Comparison of ENCODE assay signal across 13 cellular contexts in the genomic region with DNA sequence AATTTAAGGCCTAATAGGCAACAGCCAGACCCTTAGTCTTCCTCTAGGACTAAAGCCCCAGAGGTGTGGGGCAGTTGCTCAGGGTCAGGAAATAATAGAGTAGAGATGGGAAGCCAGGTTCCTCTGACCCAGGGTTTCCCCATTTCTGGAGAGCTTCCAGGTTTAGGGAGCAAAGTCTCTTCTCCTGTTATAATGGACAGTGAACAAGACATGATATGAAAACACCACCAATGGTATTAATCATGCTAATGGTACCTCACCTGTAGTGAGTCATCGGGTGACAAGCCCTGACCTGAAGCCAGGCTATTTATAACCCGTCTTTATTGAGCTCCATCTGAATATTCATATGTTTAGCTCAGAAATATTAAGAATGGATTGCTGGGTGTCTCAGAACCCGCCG. TPM values are rescaled to one million over a fixed set of nuclear protein-coding genes. Genes with fewer than 3 reads are reported as not detected.
DNase-seq lines count a peak whose midpoint lies in the region; ATAC-seq and TF ChIP-seq lines count a peak whose summit lies in the region.
"Had no signal": no experiment of that assay in that cellular context is flagged by ENCODE, and none has a peak within 500 bp of the region (broad histone marks: within the 10 kb centered on the region; RNA-seq: fewer than 3 reads in every experiment).

No MANE protein-coding gene starts in this region.

- H3K4me1 ChIP-seq in GM23338 (ENCODE audit: insufficient read depth) = peaks cover 8% of the 10 kb centered on the region; the same call in 1 of the 2 replicates
- peaks cover 10% of the 10 kb centered on the region for H3K4me1 ChIP-seq in PC-3 (ENCODE audit: insufficient read depth, low read length)
- H3K4me1 ChIP-seq in hepatocyte (ENCODE audit: insufficient read depth) = peaks cover 11% of the 10 kb centered on the region
- peaks cover 40 to 52% of the 10 kb centered on the region in 2 donors for H3K4me1 ChIP-seq in gastrocnemius medialis
- peaks cover 4 to 41% of the 10 kb centered on the region in 2 donors for H3K4me1 ChIP-seq in left lung

- no TSS peak for BruUV-seq in PC-3 (replicated peaks; lab: Mats Ljungman, UMichigan)

- no peaks in the 10 kb centered on the region for H3K9me3 ChIP-seq in PC-3 (ENCODE audit: low read length)
- H3K9me3 ChIP-seq in hepatocyte (ENCODE audit: low read depth) = no peaks in the 10 kb centered on the region
- no peaks in the 10 kb centered on the region for H3K9me3 ChIP-seq in gastrocnemius medialis
- H3K9me3 ChIP-seq in left lung = no peaks in the 10 kb centered on the region
- H3K9me3 ChIP-seq: right atrium auricular region had no signal

- no peak overlapping the region for H3K9ac ChIP-seq in PC-3 (ENCODE audit: low read length)
- H3K9ac ChIP-seq: KMS-11 had no signal

- H3K4me3 ChIP-seq in GM23338 (no peak overlapping the region), PC-3 (ENCODE audit: low read length) (no peak overlapping the region), hepatocyte (no peak overlapping the region), gastrocnemius medialis (no peak overlapping the region), left lung (no peak overlapping the region)
- H3K4me3 ChIP-seq: right atrium auricular region had no signal

- no peaks in the 10 kb centered on the region; the same call in 2 of the 3 replicates for H3K9me3 Mint-ChIP-seq in GM23338
- H3K9me3 Mint-ChIP-seq: CD8-positive, alpha-beta memory T cell had no signal

- TF ChIP-seq CTCF in GM23338 (conservative IDR thresholded peaks at IDR 0.05; ENCODE audit: low read depth in 2 of 2) = no peak
- TF ChIP-seq CTCF in PC-3 (conservative IDR thresholded peaks at IDR 0.05; ENCODE audit: low read depth, low read length) = no peak
- no peak for TF ChIP-seq CTCF in hepatocyte (IDR thresholded peaks at IDR 0.05; ENCODE audit: poor library complexity)
- no peak for TF ChIP-seq CTCF in gastrocnemius medialis (IDR thresholded peaks at IDR 0.05 in 4 of 5, conservative IDR thresholded peaks at IDR 0.05 in 1 of 5)
- TF ChIP-seq CTCF in left lung (IDR thresholded peaks at IDR 0.05) = no peak

- H3K9me2 ChIP-seq in GM23338 (ENCODE audit: insufficient read depth) = no peaks in the 10 kb centered on the region
- no peaks in the 10 kb centered on the region for H3K9me2 ChIP-seq in PC-3 (replicated peaks; ENCODE audit: low read length)
- no peaks in the 10 kb centered on the region for H3K9me2 ChIP-seq in hepatocyte (replicated peaks; ENCODE audit: insufficient read depth)

- H3K36me3 ChIP-seq in GM23338 (ENCODE audit: insufficient read depth) = no peaks in the 10 kb centered on the region; the same call in 1 of the 2 replicates
- no peaks in the 10 kb centered on the region for H3K36me3 ChIP-seq in PC-3 (ENCODE audit: low read depth, low read length)
- H3K36me3 ChIP-seq in hepatocyte (replicated peaks; ENCODE audit: insufficient read depth, low read depth) = no peaks in the 10 kb centered on the region
- no peaks in the 10 kb centered on the region for H3K36me3 ChIP-seq in gastrocnemius medialis
- H3K36me3 ChIP-seq in left lung = no peaks in the 10 kb centered on the region
- H3K36me3 ChIP-seq: right atrium auricular region had no signal

- peaks cover 32% of the 10 kb centered on the region for H3K36me3 Mint-ChIP-seq in GM23338 (ENCODE audit: low read depth)

- H3F3A ChIP-seq in GM23338 (replicated peaks; ENCODE audit: low read depth) (0 out of 2 replicates have a peak, but pooled peaks cover 4% of the 10 kb centered on the region), PC-3 (ENCODE audit: low read length, unreplicated experiment) (no peaks in the 10 kb centered on the region)

- H3K4me3 Mint-ChIP-seq in GM23338 = no peak overlapping the region
- H3K4me3 Mint-ChIP-seq: activated CD8-positive, alpha-beta T cell treated with anti-CD3 and anti-CD28 coated beads, Interleukin-2, amount 10 ng/mL, durations not matched to agents 7 days and 5 days; CD8-positive, alpha-beta memory T cell had no signal

- H3K27me3 ChIP-seq in GM23338 (ENCODE audit: insufficient read depth) (no peaks in the 10 kb centered on the region), PC-3 (ENCODE audit: low read length) (no peaks in the 10 kb centered on the region), hepatocyte (no peaks in the 10 kb centered on the region), gastrocnemius medialis (no peaks in the 10 kb centered on the region), left lung (no peaks in the 10 kb centered on the region)
- H3K27me3 ChIP-seq: right atrium auricular region had no signal

- peaks cover 41% of the 10 kb centered on the region for H4K20me1 ChIP-seq in GM23338 (replicated peaks; ENCODE audit: insufficient read depth)
- no peaks in the 10 kb centered on the region; the same call in 1 of the 2 replicates for H4K20me1 ChIP-seq in PC-3 (ENCODE audit: low read length)
- H4K20me1 ChIP-seq in hepatocyte (ENCODE audit: insufficient read depth, poor library complexity, severe bottlenecking) = peaks cover 33% of the 10 kb centered on the region

- TF ChIP-seq POLR2A in gastrocnemius medialis (IDR thresholded peaks at IDR 0.05) = no peak

- H3K27me3 Mint-ChIP-seq in GM23338 (ENCODE audit: insufficient read depth, low read depth, poor library complexity) = peaks cover 14% of the 10 kb centered on the region

- peak overlapping the region; percentile 84; the same call in 1 of the 2 replicates for H3K27ac Mint-ChIP-seq in GM23338
- H3K27ac Mint-ChIP-seq: activated CD8-positive, alpha-beta T cell treated with anti-CD3 and anti-CD28 coated beads, Interleukin-2, amount 10 ng/mL, durations not matched to agents 7 days and 5 days had no signal

- 87% methylated on average over 4 of the region's 4 CpGs for WGBS in hepatocyte (ENCODE audit: low lambda C conversion rate, missing lambda C conversion rate)

- CTCF ChIA-PET in PC-3 (lab: Charles Lee) = no interaction called here

- ATAC-seq in GM23338 (no peak), PC-3 (peak; percentile 68), gastrocnemius medialis (peak; percentile 45 to 84), HG02884 (IDR thresholded peaks at IDR 0.05; ENCODE audit: unreplicated experiment) (no peak), HG02623 (IDR thresholded peaks at IDR 0.05; ENCODE audit: unreplicated experiment) (no peak), left lung (no peak)
- ATAC-seq: activated CD8-positive, alpha-beta T cell treated with anti-CD3 and anti-CD28 coated beads, Interleukin-2, amount 10 ng/mL, durations not matched to agents 7 days and 5 days had no signal

- H3K27ac ChIP-seq in GM23338 (ENCODE audit: low read depth) (0 out of 2 replicates have a peak overlapping the region, but pooled peaks have one; percentile 4), PC-3 (ENCODE audit: low read length) (peak overlapping the region; percentile 29; the same call in 1 of the 2 replicates), hepatocyte (peak overlapping the region; percentile 67), gastrocnemius medialis (peak overlapping the region; percentile 78 to 88 (median 81)), left lung (no peak overlapping the region)
- H3K27ac ChIP-seq: KMS-11 had no signal

- no peak for DNase-seq in GM23338 (ENCODE audit: low spot score)
- DNase-seq in PC-3 = peak; percentile 73
- peak; percentile 40 for DNase-seq in hepatocyte (ENCODE audit: low spot score)
- DNase-seq in gastrocnemius medialis = no peak
- DNase-seq in left lung = no peak
- DNase-seq: activated CD8-positive, alpha-beta T cell treated with anti-CD3 and anti-CD28 coated beads, Interleukin-2, amount 10 ng/mL, durations not matched to agents 7 days and 5 days; CD8-positive, alpha-beta memory T cell; NCI-H2107; Right ventricle myocardium superior had no signal

- POLR2A ChIA-PET in PC-3 (lab: Charles Lee; ENCODE audit: unreplicated experiment) = no interaction called here

- no peak overlapping the region for H3K4me2 ChIP-seq in GM23338
- H3K4me2 ChIP-seq in PC-3 (ENCODE audit: low read length) = peak overlapping the region; percentile 14; the same call in 1 of the 2 replicates
- no peak overlapping the region for H3K4me2 ChIP-seq in hepatocyte
- H3K4me2 ChIP-seq: KMS-11 had no signal

- in situ Hi-C loops in gastrocnemius medialis (cut with MboI; ENCODE audit: low sequenced_read_pairs in 4 of 4) = no loop called here

- intact Hi-C loops in PC-3 (cut with micrococcal nuclease) = no loop called here
- intact Hi-C loops in gastrocnemius medialis (cut with DNase I; ENCODE audit: low total_unique reads) = no loop called here
- intact Hi-C loops in left lung (cut with DNase I) = no loop called here

- H3K79me2 ChIP-seq in GM23338 (replicated peaks; ENCODE audit: insufficient read depth) (peaks cover 98% of the 10 kb centered on the region), PC-3 (ENCODE audit: low read length) (peaks cover 65% of the 10 kb centered on the region), hepatocyte (peaks cover 100% of the 10 kb centered on the region)

- H3K4me1 Mint-ChIP-seq in GM23338 = peaks cover 29% of the 10 kb centered on the region

- H2AFZ ChIP-seq in GM23338 (no peak overlapping the region), PC-3 (ENCODE audit: low read length) (no peak overlapping the region), hepatocyte (no peak overlapping the region)

TF ChIP-seq in GM23338, 12 proteins besides CTCF, POLR2A, EP300 and RAD21 (continues in another document):
- TF ChIP-seq ZNF331 (CRISPR knock-in tag; IDR thresholded peaks at IDR 0.05; ENCODE audit: low read depth) (no peak), POLR2AphosphoS5 (IDR thresholded peaks at IDR 0.05; ENCODE audit: low read depth) (no peak), STAT1 (IDR thresholded peaks at IDR 0.05; ENCODE audit: unreplicated experiment) (no peak)
- TF ChIP-seq, protein P1, sequence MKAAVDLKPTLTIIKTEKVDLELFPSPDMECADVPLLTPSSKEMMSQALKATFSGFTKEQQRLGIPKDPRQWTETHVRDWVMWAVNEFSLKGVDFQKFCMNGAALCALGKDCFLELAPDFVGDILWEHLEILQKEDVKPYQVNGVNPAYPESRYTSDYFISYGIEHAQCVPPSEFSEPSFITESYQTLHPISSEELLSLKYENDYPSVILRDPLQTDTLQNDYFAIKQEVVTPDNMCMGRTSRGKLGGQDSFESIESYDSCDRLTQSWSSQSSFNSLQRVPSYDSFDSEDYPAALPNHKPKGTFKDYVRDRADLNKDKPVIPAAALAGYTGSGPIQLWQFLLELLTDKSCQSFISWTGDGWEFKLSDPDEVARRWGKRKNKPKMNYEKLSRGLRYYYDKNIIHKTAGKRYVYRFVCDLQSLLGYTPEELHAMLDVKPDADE (IDR thresholded peaks at IDR 0.05) = no peak

RNA-seq across cellular contexts. Expression of a gene that starts 24.6 kb away (rescaled TPM):
- 37.7 and 40.1 TPM in 2 replicates for total RNA-seq in GM23338 (2014; rRNA removed; shearing (Covaris generic))
- polyA plus RNA-seq in GM23338 (2016; fragmentation: Nextera tagmentation; extraction: Ambion mirVana) = 7.0 and 8.2 TPM in 2 replicates
- total RNA-seq in PC-3 (2014; rRNA removed) = 1.2 and 2.4 TPM in 2 replicates
- 2.2 and 3.4 TPM in 2 replicates for total RNA-seq in hepatocyte
- polyA plus RNA-seq in hepatocyte = 3.4 and 5.4 TPM in 2 replicates
- total RNA-seq in gastrocnemius medialis = 10 to 100 TPM in 3 of 4 donors, 1 to 10 TPM in 1; 8.4 to 35.2 (median 28.7) TPM
- total RNA-seq in left lung = 10 to 100 TPM; 13.8 to 15.5 TPM

Comparison
In these comparisons a context has a peak if more than half of its experiments do, and no peak if none do; other contexts are left out.
1. ATAC-seq: peak in PC-3 (single experiment) and gastrocnemius medialis (2 of 2); none in GM23338 (single experiment), HG02884 (single experiment), HG02623 (single experiment) and left lung (single experiment).
2. DNase-seq: peak in PC-3 (single experiment) and hepatocyte (single experiment); none in GM23338 (single experiment), gastrocnemius medialis (0 of 2) and left lung (0 of 2).
3. H3K27ac ChIP-seq: peak in GM23338 (single experiment), PC-3 (single experiment), hepatocyte (single experiment) and gastrocnemius medialis (4 of 4); none in left lung (0 of 2).